11 cellular contexts compared by ENCODE assay signal in the genomic region with DNA sequence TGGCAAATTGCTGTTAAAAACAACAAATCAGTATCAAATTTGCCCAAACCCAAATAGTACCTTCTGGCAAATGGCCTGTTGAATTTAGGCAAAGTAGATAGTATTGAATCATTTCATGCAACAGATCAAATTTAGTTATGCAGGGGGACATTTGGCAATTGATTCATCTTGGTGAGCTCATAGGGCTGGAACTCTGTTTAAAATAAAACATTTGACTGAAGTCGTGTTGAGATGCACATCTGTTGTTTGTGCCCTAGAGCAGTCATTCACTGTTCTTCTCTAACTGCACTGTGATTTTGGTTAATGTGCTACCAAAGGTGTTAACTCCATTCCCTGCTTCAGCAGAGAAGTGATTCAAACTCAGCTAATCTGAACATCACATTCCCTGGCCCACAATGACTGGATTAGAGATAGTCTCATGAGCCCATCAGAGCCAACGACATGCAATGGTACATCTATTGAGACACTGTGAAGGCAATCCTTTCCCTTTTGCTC.
"Had no signal": no experiment of that assay in that cellular context is flagged by ENCODE, and none has a peak within 500 bp of the region (broad histone marks: within the 10 kb centered on the region; RNA-seq: fewer than 3 reads in every experiment).

No MANE protein-coding gene starts in this region.

- H3K27ac Mint-ChIP-seq: activated CD4-positive, alpha-beta memory T cell treated with anti-CD3 and anti-CD28 coated beads, Interleukin-2, amount 10 ng/mL, durations not matched to agents 7 days and 5 days; activated naive CD8-positive, alpha-beta T cell treated with anti-CD3 and anti-CD28 coated beads, Interleukin-2, amount 10 ng/mL, durations not matched to agents 7 days and 5 days; activated T-cell treated with anti-CD3 and anti-CD28 coated beads, Interleukin-2, amount 50 U/mL, for 72 hours; T-helper 2 cell treated with Interferon-gamma antibody and Interleukin-4, amounts not matched to agents 5 μg/mL and 100 μg/mL, for 36 hours had no signal

- H3K27me3 ChIP-seq: cardiac muscle cell, gastroesophageal sphincter, transverse colon had no signal

- H3K36me3 ChIP-seq: cardiac muscle cell, gastroesophageal sphincter, transverse colon had no signal

- DNase-seq: activated CD4-positive, alpha-beta memory T cell treated with anti-CD3 and anti-CD28 coated beads, Interleukin-2, amount 10 ng/mL, durations not matched to agents 7 days and 5 days; activated CD4-positive, alpha-beta T cell treated with anti-CD3 and anti-CD28 coated beads for 1 hour; activated naive CD8-positive, alpha-beta T cell treated with anti-CD3 and anti-CD28 coated beads, Interleukin-2, amount 10 ng/mL, durations not matched to agents 7 days and 5 days; activated T-cell treated with anti-CD3 and anti-CD28 coated beads, Interleukin-2, amount 50 U/mL, for 72 hours; kidney; small intestine; SW 1271; transverse colon had no signal

- H3K4me3 ChIP-seq: cardiac muscle cell, gastroesophageal sphincter, transverse colon had no signal

- H3K4me3 Mint-ChIP-seq: activated CD4-positive, alpha-beta memory T cell treated with anti-CD3 and anti-CD28 coated beads, Interleukin-2, amount 10 ng/mL, durations not matched to agents 7 days and 5 days; activated naive CD8-positive, alpha-beta T cell treated with anti-CD3 and anti-CD28 coated beads, Interleukin-2, amount 10 ng/mL, durations not matched to agents 7 days and 5 days; activated T-cell treated with anti-CD3 and anti-CD28 coated beads, Interleukin-2, amount 50 U/mL, for 72 hours; T-helper 2 cell treated with Interferon-gamma antibody and Interleukin-4, amounts not matched to agents 5 μg/mL and 100 μg/mL, for 36 hours had no signal

- H3K9me3 ChIP-seq: gastroesophageal sphincter, transverse colon had no signal

- H3K27me3 Mint-ChIP-seq: activated naive CD8-positive, alpha-beta T cell treated with anti-CD3 and anti-CD28 coated beads, Interleukin-2, amount 10 ng/mL, durations not matched to agents 7 days and 5 days had no signal

- ATAC-seq: activated T-cell treated with anti-CD3 and anti-CD28 coated beads, Interleukin-2, amount 50 U/mL, for 72 hours; gastroesophageal sphincter had no signal

- H3K9me3 Mint-ChIP-seq: activated CD4-positive, alpha-beta memory T cell treated with anti-CD3 and anti-CD28 coated beads, Interleukin-2, amount 10 ng/mL, durations not matched to agents 7 days and 5 days; activated naive CD8-positive, alpha-beta T cell treated with anti-CD3 and anti-CD28 coated beads, Interleukin-2, amount 10 ng/mL, durations not matched to agents 7 days and 5 days; activated T-cell treated with anti-CD3 and anti-CD28 coated beads, Interleukin-2, amount 50 U/mL, for 72 hours; T-helper 2 cell treated with Interferon-gamma antibody and Interleukin-4, amounts not matched to agents 5 μg/mL and 100 μg/mL, for 36 hours had no signal

- H3K4me1 Mint-ChIP-seq: activated CD4-positive, alpha-beta memory T cell treated with anti-CD3 and anti-CD28 coated beads, Interleukin-2, amount 10 ng/mL, durations not matched to agents 7 days and 5 days had no signal

- H3K4me1 ChIP-seq: gastroesophageal sphincter, transverse colon had no signal

- H3K36me3 Mint-ChIP-seq: activated naive CD8-positive, alpha-beta T cell treated with anti-CD3 and anti-CD28 coated beads, Interleukin-2, amount 10 ng/mL, durations not matched to agents 7 days and 5 days had no signal

- H3K27ac ChIP-seq: cardiac muscle cell, transverse colon had no signal
